8 cellular contexts compared by ENCODE assay signal in the genomic region with DNA sequence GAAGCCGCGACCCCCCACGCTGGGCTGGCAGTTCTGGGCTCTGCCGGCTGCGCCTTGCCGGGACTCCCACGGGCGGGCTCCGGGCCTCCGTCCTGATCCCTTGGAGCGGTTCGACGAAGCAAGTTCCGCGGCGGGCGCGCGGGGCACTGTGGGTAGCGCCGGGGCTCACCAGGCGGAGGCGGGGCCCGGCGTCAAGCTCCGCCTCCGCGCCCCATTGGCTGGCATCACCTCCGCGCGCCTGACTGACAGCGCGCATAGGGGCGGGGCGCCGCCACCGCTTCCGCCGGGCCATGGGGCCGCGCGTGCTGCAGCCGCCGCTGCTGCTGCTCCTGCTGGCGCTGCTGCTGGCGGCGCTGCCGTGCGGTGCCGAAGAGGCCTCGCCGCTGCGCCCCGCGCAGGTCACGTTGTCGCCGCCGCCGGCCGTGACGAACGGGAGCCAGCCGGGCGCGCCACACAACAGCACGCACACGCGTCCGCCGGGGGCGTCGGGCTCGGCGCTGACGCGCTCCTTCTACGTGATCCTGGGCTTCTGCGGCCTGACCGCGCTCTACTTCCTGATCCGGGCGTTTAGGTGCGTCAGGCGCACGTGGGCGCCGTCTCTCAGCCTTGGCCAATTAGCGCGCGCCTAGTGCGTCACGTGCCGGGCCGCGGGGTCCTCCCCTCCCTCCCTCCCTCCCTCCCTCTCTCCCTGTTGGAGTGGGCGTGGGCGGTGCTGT. TPM values are rescaled to one million over a fixed set of nuclear protein-coding genes. Genes with fewer than 3 reads are reported as not detected.
DNase-seq lines count a peak whose midpoint lies in the region; ATAC-seq and TF ChIP-seq lines count a peak whose summit lies in the region.

FAM174C (plus strand) TSS at position 271 of the 716 bp plus-strand sequence; CDS start at position 291, 20 bp downstream.

- H4K91ac ChIP-seq in H9 (ENCODE audit: insufficient read length, low read depth, low read length) = no peak within 1 kb of the TSS

- no peak within 1 kb of the TSS for H2AFZ ChIP-seq in H9 (ENCODE audit: low read length)

- H3K27ac Mint-ChIP-seq in H9 = peak within 1 kb of the TSS; percentile 94 to 99 (median 95); a peak in 5 of 7 replicates
- H3K27ac Mint-ChIP-seq in nephron progenitor cell = peak within 1 kb of the TSS; percentile 99
- peak within 1 kb of the TSS; percentile 93 to 95 for H3K27ac Mint-ChIP-seq in stimulated activated naive CD8-positive, alpha-beta T cell treated with anti-CD3 and anti-CD28 coated beads, Interleukin-15, amount 100 ng/mL, for 72 hours

- no peaks in the 10 kb centered on the region; the same call in 1 of the 2 replicates for H3K27me3 Mint-ChIP-seq in H9 (ENCODE audit: low read depth)
- peaks cover 3% of the 10 kb centered on the region for H3K27me3 Mint-ChIP-seq in nephron progenitor cell (ENCODE audit: low read depth, poor library complexity)
- H3K27me3 Mint-ChIP-seq in stimulated activated naive CD8-positive, alpha-beta T cell treated with anti-CD3 and anti-CD28 coated beads, Interleukin-15, amount 100 ng/mL, for 72 hours = no peaks in the 10 kb centered on the region

- peak within 1 kb of the TSS; percentile 71 to 87 for H3K4me3 Mint-ChIP-seq in H9
- peak within 1 kb of the TSS; percentile 85 for H3K4me3 Mint-ChIP-seq in nephron progenitor cell
- peak within 1 kb of the TSS; percentile 82 to 83 for H3K4me3 Mint-ChIP-seq in stimulated activated naive CD8-positive, alpha-beta T cell treated with anti-CD3 and anti-CD28 coated beads, Interleukin-15, amount 100 ng/mL, for 72 hours

- H3K36me3 ChIP-seq in MG63 = peaks cover 42% of the 10 kb centered on the region

- H3K27ac ChIP-seq in H9 (ENCODE audit: insufficient read length, low read depth, low read length) = no peak within 1 kb of the TSS

- no peak within 1 kb of the TSS for H2AK5ac ChIP-seq in H9 (ENCODE audit: insufficient read length, low read length)

- H3K4me1 ChIP-seq in H9 (ENCODE audit: insufficient read depth, low read length) = no peaks in the 10 kb centered on the region

- H3T11ph ChIP-seq in H9 (ENCODE audit: low read length) = no peak within 1 kb of the TSS

- no peak within 1 kb of the TSS for H4K8ac ChIP-seq in H9 (replicated peaks; ENCODE audit: insufficient read length, low read depth, low read length)

- no peak within 1 kb of the TSS; the same call in 1 of the 2 replicates for H2BK15ac ChIP-seq in H9 (ENCODE audit: low read depth, low read length)

- H3K4ac ChIP-seq in H9 (ENCODE audit: low read depth, low read length) = no peak within 1 kb of the TSS

- H2BK20ac ChIP-seq in H9 (ENCODE audit: low read depth, low read length, poor library complexity, severe bottlenecking) = no peak within 1 kb of the TSS

- H3K14ac ChIP-seq in H9 (ENCODE audit: insufficient read depth, low read length) = peak within 1 kb of the TSS; percentile 75

- H2BK120ac ChIP-seq in H9 (ENCODE audit: low read depth, low read length, poor library complexity, severe bottlenecking) = no peak within 1 kb of the TSS

- no peaks in the 10 kb centered on the region; the same call in 1 of the 2 replicates for H3K79me2 ChIP-seq in H9 (ENCODE audit: insufficient read depth, low read length)

- peak within 1 kb of the TSS; percentile 67 for H3K18ac ChIP-seq in H9 (ENCODE audit: insufficient read length, low read depth, low read length)

- DNase-seq in ELF-1 (ENCODE audit: low read depth, low spot score) = peak; percentile 98
- peak; percentile 97 for DNase-seq in H9
- DNase-seq in MG63 = peak; percentile 93
- peak; percentile 91 to 96 for DNase-seq in SHP77 (lab: John Stamatoyannopoulos, UW)
- peak; percentile 93 for DNase-seq in activated effector memory CD4-positive, alpha-beta T cell treated with Interleukin-2 at 50 U/mL for 16 hours
- peak; percentile 98 for DNase-seq in fibroblast of pulmonary artery (ENCODE audit: low read depth)
- DNase-seq in nephron progenitor cell = peak; percentile 93
- peak; percentile 94 to 97 for DNase-seq in stimulated activated naive CD8-positive, alpha-beta T cell treated with anti-CD3 and anti-CD28 coated beads, Interleukin-15, amount 100 ng/mL, for 72 hours

- WGBS in H9 (ENCODE audit: extremely low coverage, insufficient read length, low lambda C conversion rate) = no CpG with 5 or more reads among the region's 98 CpGs

- no peak within 1 kb of the TSS for H2BK5ac ChIP-seq in H9 (ENCODE audit: insufficient read length, low read length)

- no peak within 1 kb of the TSS for H3K56ac ChIP-seq in H9 (ENCODE audit: insufficient read length, low read depth, low read length)

- H3K9me3 Mint-ChIP-seq in H9 (no peaks in the 10 kb centered on the region), nephron progenitor cell (no peaks in the 10 kb centered on the region)
- no peaks in the 10 kb centered on the region for H3K9me3 Mint-ChIP-seq in stimulated activated naive CD8-positive, alpha-beta T cell treated with anti-CD3 and anti-CD28 coated beads, Interleukin-15, amount 100 ng/mL, for 72 hours

- no peaks in the 10 kb centered on the region for H3K27me3 ChIP-seq in H9 (ENCODE audit: insufficient read depth, low read length)
- no peaks in the 10 kb centered on the region for H3K27me3 ChIP-seq in MG63

- H3K9ac ChIP-seq in H9 (ENCODE audit: extremely low read depth, insufficient read length, low read length) = peak within 1 kb of the TSS; percentile 71

- H3K36me3 Mint-ChIP-seq in H9 (ENCODE audit: insufficient read depth in 1 of 3, low read depth in 3 of 3) = peaks cover 34 to 74% (median 52%) of the 10 kb centered on the region in 3 experiments
- peaks cover 32% of the 10 kb centered on the region for H3K36me3 Mint-ChIP-seq in nephron progenitor cell (ENCODE audit: low read depth)

- H2BK12ac ChIP-seq in H9 (ENCODE audit: insufficient read length, low read depth, low read length) = no peak within 1 kb of the TSS

- H3K23me2 ChIP-seq in H9 (ENCODE audit: insufficient read length, low read depth, low read length, poor library complexity, severe bottlenecking) = peaks cover 9% of the 10 kb centered on the region

- H3K4me3 ChIP-seq in MG63 = peak within 1 kb of the TSS; percentile 72
- H3K4me3 ChIP-seq in fibroblast of pulmonary artery (replicated peaks; ENCODE audit: low read depth, low read length) = peak within 1 kb of the TSS; percentile 68

- no peak within 1 kb of the TSS for H4K5ac ChIP-seq in H9 (ENCODE audit: insufficient read length, low read depth, low read length)

- no peaks in the 10 kb centered on the region for H4K20me1 ChIP-seq in H9 (ENCODE audit: control insufficient read depth, insufficient read depth, insufficient read length)

- H3K4me2 ChIP-seq in H9 (ENCODE audit: insufficient read depth, insufficient read length, low read length) = peak within 1 kb of the TSS; percentile 67

- H3K4me1 Mint-ChIP-seq in H9 (peaks cover 36 to 42% of the 10 kb centered on the region in 2 experiments), nephron progenitor cell (peaks cover 56% of the 10 kb centered on the region)
- H3K4me1 Mint-ChIP-seq in stimulated activated naive CD8-positive, alpha-beta T cell treated with anti-CD3 and anti-CD28 coated beads, Interleukin-15, amount 100 ng/mL, for 72 hours = peaks cover 89% of the 10 kb centered on the region

- no peak within 1 kb of the TSS for H3K23ac ChIP-seq in H9 (ENCODE audit: insufficient read length, low read depth, low read length)

- peaks cover 9% of the 10 kb centered on the region for H3K79me1 ChIP-seq in H9 (ENCODE audit: insufficient read depth, low read depth, low read length, poor library complexity, severe bottlenecking)

- ATAC-seq in stimulated activated naive CD8-positive, alpha-beta T cell treated with anti-CD3 and anti-CD28 coated beads, Interleukin-15, amount 100 ng/mL, for 72 hours = peak; percentile 91

- H3K9me3 ChIP-seq in H9 (ENCODE audit: control insufficient read depth, low read depth, low read length) (no peaks in the 10 kb centered on the region), MG63 (no peaks in the 10 kb centered on the region)

- TF ChIP-seq CTCF in H9 (conservative IDR thresholded peaks at IDR 0.05) (no peak), fibroblast of pulmonary artery (IDR thresholded peaks at IDR 0.05; ENCODE audit: low read length, missing control alignments) (no peak), nephron progenitor cell (IDR thresholded peaks at IDR 0.05) (no peak)

RNA-seq across cellular contexts. Expression of gene FAM174C, which starts in this region (rescaled TPM):
- 56.4 and 63.0 TPM in 2 replicates for total RNA-seq in H9 (2021)
- total RNA-seq in MG63 (2014; rRNA removed; shearing (Covaris generic); ENCODE audit: low replicate concordance) = 32.2 and 57.2 TPM in 2 replicates
